Comparison of ENCODE assay signal across 8 cellular contexts in the genomic region with DNA sequence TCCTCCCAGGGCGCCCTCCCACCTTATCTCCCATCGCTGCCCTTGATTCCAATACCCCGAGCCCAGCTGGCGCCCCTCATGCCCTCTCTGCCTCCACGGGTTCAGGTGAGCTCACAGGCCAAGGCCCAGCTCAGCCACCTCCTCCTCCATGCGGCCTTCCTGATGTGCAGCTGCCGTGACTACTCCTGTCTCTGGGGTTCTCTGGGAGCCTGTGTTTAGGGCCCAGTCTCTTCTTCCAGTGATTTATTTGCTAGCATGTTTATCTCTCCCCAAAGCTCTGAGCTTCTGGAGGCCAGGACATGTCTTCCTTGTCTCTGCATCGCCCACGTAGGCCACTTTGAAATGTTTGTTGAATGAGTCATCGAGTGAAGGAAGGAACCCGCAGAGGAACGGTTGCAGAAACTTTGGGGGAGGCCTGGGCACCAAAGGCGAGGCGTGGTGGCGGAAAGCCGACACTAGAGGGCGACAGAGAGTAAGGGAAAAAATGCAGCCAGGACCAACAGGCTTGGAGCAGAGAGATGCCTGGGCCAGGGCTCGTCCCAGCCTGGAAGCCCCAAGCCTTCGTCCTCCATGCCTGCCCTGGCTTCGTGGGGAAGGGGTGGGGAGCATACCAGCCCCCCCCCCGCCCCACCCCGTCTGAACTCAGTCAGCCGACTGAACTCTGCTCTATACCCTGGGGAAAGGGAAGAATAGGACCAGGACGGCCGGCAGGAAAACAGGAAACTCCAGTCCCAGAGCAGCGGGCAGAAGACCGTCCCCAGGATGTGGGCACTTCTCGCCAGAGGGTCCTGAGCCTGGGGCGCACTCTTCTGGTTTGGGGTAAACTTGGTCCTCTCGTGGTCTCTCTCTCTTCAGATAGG. TPM values are rescaled to one million over a fixed set of nuclear protein-coding genes. Genes with fewer than 3 reads are reported as not detected.
DNase-seq lines count a peak whose midpoint lies in the region; ATAC-seq, FAIRE-seq and TF ChIP-seq lines count a peak whose summit lies in the region.

No MANE protein-coding gene starts in this region.

- peaks cover 11% of the 10 kb centered on the region for H3K4me1 Mint-ChIP-seq in activated naive CD8-positive, alpha-beta T cell treated with anti-CD3 and anti-CD28 coated beads for 36 hours

- peak overlapping the region; percentile 74 for H3K27ac Mint-ChIP-seq in activated naive CD8-positive, alpha-beta T cell treated with anti-CD3 and anti-CD28 coated beads for 36 hours

- peaks cover 17 to 39% (median 18%) of the 10 kb centered on the region in 3 donors for H3K4me1 ChIP-seq in pancreas
- H3K4me1 ChIP-seq in thymus (ENCODE audit: control insufficient read depth, insufficient read depth, low read length), result peaks cover 13% of the 10 kb centered on the region

- peak overlapping the region; percentile 22 for H3K4me3 Mint-ChIP-seq in activated naive CD8-positive, alpha-beta T cell treated with anti-CD3 and anti-CD28 coated beads for 36 hours

- H3K27me3 ChIP-seq in pancreas (no peaks in the 10 kb centered on the region), thymus (ENCODE audit: control insufficient read depth, insufficient read depth) (no peaks in the 10 kb centered on the region)

- DNase-seq in ELR (ENCODE audit: low read depth) (peak; percentile 98), head of caudate nucleus (peak; percentile 75 to 97 (median 93)), pancreas (peak; percentile 81 to 95 (median 92))
- peak; percentile 90 for DNase-seq in activated naive CD8-positive, alpha-beta T cell treated with anti-CD3 and anti-CD28 coated beads for 36 hours

- H3K4me3 ChIP-seq in pancreas, result peak overlapping the region in 2 of 4 donors; percentile 24 to 31
- no peak overlapping the region for H3K4me3 ChIP-seq in thymus (ENCODE audit: low read length)

- ATAC-seq in GM21825 (IDR thresholded peaks at IDR 0.05; ENCODE audit: unreplicated experiment), result peak; percentile 72
- ATAC-seq in SK-N-SH treated with all-trans-retinoic acid at 6 μM for 48 hours, result peak; percentile 86
- ATAC-seq in pancreas, result peak; percentile 69 to 85 (median 79)

- FAIRE-seq in pancreas (lab: Jason Lieb, UNC), result no peak

- intact Hi-C loops in head of caudate nucleus (cut with DNase I), result loop anchor here (1.0 to 2.0 kb wide), 2 partner anchors 23 to 69 kb away; no protein-coding TSS in a partner anchor
- intact Hi-C loops in pancreas (cut with DNase I), result no loop called here

- H3K27me3 Mint-ChIP-seq in activated naive CD8-positive, alpha-beta T cell treated with anti-CD3 and anti-CD28 coated beads for 36 hours, result no peaks in the 10 kb centered on the region

- H3K9me3 ChIP-seq in pancreas (no peaks in the 10 kb centered on the region), thymus (ENCODE audit: control insufficient read depth) (no peaks in the 10 kb centered on the region)

- TF ChIP-seq CTCF in LNCAP (IDR thresholded peaks at IDR 0.05) (peak; percentile 92), pancreas (IDR thresholded peaks at IDR 0.05) (peak; percentile 95 to 99 (median 98))

- 9 to 10% methylated on average over 25 to 30 of the region's 30 CpGs for WGBS in pancreas, 2 donors
- 19% methylated on average over 30 of the region's 30 CpGs for WGBS in thymus

- no peaks in the 10 kb centered on the region for H3K9me3 Mint-ChIP-seq in activated naive CD8-positive, alpha-beta T cell treated with anti-CD3 and anti-CD28 coated beads for 36 hours

- H3K27ac ChIP-seq in pancreas (peak overlapping the region; percentile 64 to 99 (median 92)), thymus (ENCODE audit: low read depth) (peak overlapping the region; percentile 75)

- H3K36me3 ChIP-seq in pancreas, result no peaks in the 10 kb centered on the region
- H3K36me3 ChIP-seq in thymus (ENCODE audit: control insufficient read depth, insufficient read depth), result no peaks in the 10 kb centered on the region

- H3K36me3 Mint-ChIP-seq in activated naive CD8-positive, alpha-beta T cell treated with anti-CD3 and anti-CD28 coated beads for 36 hours, result no peaks in the 10 kb centered on the region

TF ChIP-seq in SK-N-SH treated with all-trans-retinoic acid at 6 μM for 48 hours, 23 proteins besides CTCF, POLR2A, EP300 and RAD21:
- TF ChIP-seq OSR1 (CRISPR knock-in tag; IDR thresholded peaks at IDR 0.05), result no peak
- no peak for TF ChIP-seq ARNTL (CRISPR knock-in tag; IDR thresholded peaks at IDR 0.05; ENCODE audit: borderline replicate concordance, low read depth)
- peak; percentile 23; the same call in 1 of the 2 replicates for TF ChIP-seq ISL1 (CRISPR knock-in tag; IDR thresholded peaks at IDR 0.05)
- peak; percentile 59; the same call in 1 of the 2 replicates for TF ChIP-seq ZFP3 (CRISPR knock-in tag; IDR thresholded peaks at IDR 0.05)
- TF ChIP-seq ZC3H10 (CRISPR knock-in tag; IDR thresholded peaks at IDR 0.05), result no peak
- TF ChIP-seq, protein P1, sequence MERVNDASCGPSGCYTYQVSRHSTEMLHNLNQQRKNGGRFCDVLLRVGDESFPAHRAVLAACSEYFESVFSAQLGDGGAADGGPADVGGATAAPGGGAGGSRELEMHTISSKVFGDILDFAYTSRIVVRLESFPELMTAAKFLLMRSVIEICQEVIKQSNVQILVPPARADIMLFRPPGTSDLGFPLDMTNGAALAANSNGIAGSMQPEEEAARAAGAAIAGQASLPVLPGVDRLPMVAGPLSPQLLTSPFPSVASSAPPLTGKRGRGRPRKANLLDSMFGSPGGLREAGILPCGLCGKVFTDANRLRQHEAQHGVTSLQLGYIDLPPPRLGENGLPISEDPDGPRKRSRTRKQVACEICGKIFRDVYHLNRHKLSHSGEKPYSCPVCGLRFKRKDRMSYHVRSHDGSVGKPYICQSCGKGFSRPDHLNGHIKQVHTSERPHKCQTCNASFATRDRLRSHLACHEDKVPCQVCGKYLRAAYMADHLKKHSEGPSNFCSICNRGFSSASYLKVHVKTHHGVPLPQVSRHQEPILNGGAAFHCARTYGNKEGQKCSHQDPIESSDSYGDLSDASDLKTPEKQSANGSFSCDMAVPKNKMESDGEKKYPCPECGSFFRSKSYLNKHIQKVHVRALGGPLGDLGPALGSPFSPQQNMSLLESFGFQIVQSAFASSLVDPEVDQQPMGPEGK (CRISPR knock-in tag; IDR thresholded peaks at IDR 0.05; ENCODE audit: borderline replicate concordance), result peak; percentile 54; the same call in 1 of the 2 replicates
- TF ChIP-seq, protein P2, sequence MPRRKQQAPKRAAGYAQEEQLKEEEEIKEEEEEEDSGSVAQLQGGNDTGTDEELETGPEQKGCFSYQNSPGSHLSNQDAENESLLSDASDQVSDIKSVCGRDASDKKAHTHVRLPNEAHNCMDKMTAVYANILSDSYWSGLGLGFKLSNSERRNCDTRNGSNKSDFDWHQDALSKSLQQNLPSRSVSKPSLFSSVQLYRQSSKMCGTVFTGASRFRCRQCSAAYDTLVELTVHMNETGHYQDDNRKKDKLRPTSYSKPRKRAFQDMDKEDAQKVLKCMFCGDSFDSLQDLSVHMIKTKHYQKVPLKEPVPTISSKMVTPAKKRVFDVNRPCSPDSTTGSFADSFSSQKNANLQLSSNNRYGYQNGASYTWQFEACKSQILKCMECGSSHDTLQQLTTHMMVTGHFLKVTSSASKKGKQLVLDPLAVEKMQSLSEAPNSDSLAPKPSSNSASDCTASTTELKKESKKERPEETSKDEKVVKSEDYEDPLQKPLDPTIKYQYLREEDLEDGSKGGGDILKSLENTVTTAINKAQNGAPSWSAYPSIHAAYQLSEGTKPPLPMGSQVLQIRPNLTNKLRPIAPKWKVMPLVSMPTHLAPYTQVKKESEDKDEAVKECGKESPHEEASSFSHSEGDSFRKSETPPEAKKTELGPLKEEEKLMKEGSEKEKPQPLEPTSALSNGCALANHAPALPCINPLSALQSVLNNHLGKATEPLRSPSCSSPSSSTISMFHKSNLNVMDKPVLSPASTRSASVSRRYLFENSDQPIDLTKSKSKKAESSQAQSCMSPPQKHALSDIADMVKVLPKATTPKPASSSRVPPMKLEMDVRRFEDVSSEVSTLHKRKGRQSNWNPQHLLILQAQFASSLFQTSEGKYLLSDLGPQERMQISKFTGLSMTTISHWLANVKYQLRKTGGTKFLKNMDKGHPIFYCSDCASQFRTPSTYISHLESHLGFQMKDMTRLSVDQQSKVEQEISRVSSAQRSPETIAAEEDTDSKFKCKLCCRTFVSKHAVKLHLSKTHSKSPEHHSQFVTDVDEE (CRISPR knock-in tag; IDR thresholded peaks at IDR 0.05), result 0 out of 2 replicates have a peak, but pooled peaks have one; percentile 42
- TF ChIP-seq BACH2 (CRISPR knock-in tag; IDR thresholded peaks at IDR 0.05; ENCODE audit: borderline replicate concordance), result 0 out of 2 replicates have a peak, but pooled peaks have one; percentile 35
- TF ChIP-seq ESRRG (CRISPR knock-in tag; IDR thresholded peaks at IDR 0.05), result no peak
TF ChIP-seq in SK-N-SH treated with all-trans-retinoic acid at 6 μM for 48 hours: peak in this region for 5.

RNA-seq across cellular contexts. Expression of a gene that starts 10.9 kb away (rescaled TPM):
- total RNA-seq in activated naive CD8-positive, alpha-beta T cell treated with anti-CD3 and anti-CD28 coated beads for 36 hours, result 100 to 1,000 TPM in 1 of 2 experiments, 10 to 100 TPM in 1; 96.7 to 102 TPM
- 100 to 1,000 TPM; 106 to 752 (median 138) TPM for total RNA-seq in pancreas
- polyA plus RNA-seq in pancreas, result 100 to 1,000 TPM; 160 to 642 TPM
- polyA plus RNA-seq in thymus, result 1,040 TPM
